In genomic region chr4:129623233-129623632, GRCh38 we compare ENCODE assay signal across 2 cellular contexts.
TF ChIP-seq lines count a peak whose summit lies in the region.

No MANE protein-coding gene starts in this region.

TF ChIP-seq in liver, 16 proteins besides CTCF, POLR2A, EP300 and RAD21 (continued from another document):
- TF ChIP-seq, protein P1, sequence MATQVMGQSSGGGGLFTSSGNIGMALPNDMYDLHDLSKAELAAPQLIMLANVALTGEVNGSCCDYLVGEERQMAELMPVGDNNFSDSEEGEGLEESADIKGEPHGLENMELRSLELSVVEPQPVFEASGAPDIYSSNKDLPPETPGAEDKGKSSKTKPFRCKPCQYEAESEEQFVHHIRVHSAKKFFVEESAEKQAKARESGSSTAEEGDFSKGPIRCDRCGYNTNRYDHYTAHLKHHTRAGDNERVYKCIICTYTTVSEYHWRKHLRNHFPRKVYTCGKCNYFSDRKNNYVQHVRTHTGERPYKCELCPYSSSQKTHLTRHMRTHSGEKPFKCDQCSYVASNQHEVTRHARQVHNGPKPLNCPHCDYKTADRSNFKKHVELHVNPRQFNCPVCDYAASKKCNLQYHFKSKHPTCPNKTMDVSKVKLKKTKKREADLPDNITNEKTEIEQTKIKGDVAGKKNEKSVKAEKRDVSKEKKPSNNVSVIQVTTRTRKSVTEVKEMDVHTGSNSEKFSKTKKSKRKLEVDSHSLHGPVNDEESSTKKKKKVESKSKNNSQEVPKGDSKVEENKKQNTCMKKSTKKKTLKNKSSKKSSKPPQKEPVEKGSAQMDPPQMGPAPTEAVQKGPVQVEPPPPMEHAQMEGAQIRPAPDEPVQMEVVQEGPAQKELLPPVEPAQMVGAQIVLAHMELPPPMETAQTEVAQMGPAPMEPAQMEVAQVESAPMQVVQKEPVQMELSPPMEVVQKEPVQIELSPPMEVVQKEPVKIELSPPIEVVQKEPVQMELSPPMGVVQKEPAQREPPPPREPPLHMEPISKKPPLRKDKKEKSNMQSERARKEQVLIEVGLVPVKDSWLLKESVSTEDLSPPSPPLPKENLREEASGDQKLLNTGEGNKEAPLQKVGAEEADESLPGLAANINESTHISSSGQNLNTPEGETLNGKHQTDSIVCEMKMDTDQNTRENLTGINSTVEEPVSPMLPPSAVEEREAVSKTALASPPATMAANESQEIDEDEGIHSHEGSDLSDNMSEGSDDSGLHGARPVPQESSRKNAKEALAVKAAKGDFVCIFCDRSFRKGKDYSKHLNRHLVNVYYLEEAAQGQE (IDR thresholded peaks at IDR 0.05): no peak
- peak; percentile 52 to 67 for TF ChIP-seq HNF4A (conservative IDR thresholded peaks at IDR 0.05)
- TF ChIP-seq TAF1 (conservative IDR thresholded peaks at IDR 0.05): no peak
- no peak for TF ChIP-seq FOXA1 (IDR thresholded peaks at IDR 0.05)
- TF ChIP-seq RXRA (IDR thresholded peaks at IDR 0.05): peak; percentile 28 to 58
- TF ChIP-seq EGR1 (IDR thresholded peaks at IDR 0.05; ENCODE audit: low read depth in 2 of 2): no peak
- no peak for TF ChIP-seq JUND (IDR thresholded peaks at IDR 0.05)
- TF ChIP-seq HNF4G (IDR thresholded peaks at IDR 0.05): peak; percentile 10
- no peak for TF ChIP-seq NR2F2 (IDR thresholded peaks at IDR 0.05)
- no peak for TF ChIP-seq FOXA2 (IDR thresholded peaks at IDR 0.05)
- peak; percentile 47 for TF ChIP-seq MAX (IDR thresholded peaks at IDR 0.05)
- TF ChIP-seq YY1 (IDR thresholded peaks at IDR 0.05): peak; percentile 70
- TF ChIP-seq, protein P2, sequence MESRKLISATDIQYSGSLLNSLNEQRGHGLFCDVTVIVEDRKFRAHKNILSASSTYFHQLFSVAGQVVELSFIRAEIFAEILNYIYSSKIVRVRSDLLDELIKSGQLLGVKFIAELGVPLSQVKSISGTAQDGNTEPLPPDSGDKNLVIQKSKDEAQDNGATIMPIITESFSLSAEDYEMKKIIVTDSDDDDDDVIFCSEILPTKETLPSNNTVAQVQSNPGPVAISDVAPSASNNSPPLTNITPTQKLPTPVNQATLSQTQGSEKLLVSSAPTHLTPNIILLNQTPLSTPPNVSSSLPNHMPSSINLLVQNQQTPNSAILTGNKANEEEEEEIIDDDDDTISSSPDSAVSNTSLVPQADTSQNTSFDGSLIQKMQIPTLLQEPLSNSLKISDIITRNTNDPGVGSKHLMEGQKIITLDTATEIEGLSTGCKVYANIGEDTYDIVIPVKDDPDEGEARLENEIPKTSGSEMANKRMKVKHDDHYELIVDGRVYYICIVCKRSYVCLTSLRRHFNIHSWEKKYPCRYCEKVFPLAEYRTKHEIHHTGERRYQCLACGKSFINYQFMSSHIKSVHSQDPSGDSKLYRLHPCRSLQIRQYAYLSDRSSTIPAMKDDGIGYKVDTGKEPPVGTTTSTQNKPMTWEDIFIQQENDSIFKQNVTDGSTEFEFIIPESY (IDR thresholded peaks at IDR 0.05): peak; percentile 56
- TF ChIP-seq GABPA (IDR thresholded peaks at IDR 0.05 in 1 of 2, conservative IDR thresholded peaks at IDR 0.05 in 1 of 2): peak in 1 of 2 donors; percentile 17

TF ChIP-seq in HepG2, 621 proteins besides CTCF, POLR2A, EP300 and RAD21 (continued from another document):
- TF ChIP-seq, protein P3, sequence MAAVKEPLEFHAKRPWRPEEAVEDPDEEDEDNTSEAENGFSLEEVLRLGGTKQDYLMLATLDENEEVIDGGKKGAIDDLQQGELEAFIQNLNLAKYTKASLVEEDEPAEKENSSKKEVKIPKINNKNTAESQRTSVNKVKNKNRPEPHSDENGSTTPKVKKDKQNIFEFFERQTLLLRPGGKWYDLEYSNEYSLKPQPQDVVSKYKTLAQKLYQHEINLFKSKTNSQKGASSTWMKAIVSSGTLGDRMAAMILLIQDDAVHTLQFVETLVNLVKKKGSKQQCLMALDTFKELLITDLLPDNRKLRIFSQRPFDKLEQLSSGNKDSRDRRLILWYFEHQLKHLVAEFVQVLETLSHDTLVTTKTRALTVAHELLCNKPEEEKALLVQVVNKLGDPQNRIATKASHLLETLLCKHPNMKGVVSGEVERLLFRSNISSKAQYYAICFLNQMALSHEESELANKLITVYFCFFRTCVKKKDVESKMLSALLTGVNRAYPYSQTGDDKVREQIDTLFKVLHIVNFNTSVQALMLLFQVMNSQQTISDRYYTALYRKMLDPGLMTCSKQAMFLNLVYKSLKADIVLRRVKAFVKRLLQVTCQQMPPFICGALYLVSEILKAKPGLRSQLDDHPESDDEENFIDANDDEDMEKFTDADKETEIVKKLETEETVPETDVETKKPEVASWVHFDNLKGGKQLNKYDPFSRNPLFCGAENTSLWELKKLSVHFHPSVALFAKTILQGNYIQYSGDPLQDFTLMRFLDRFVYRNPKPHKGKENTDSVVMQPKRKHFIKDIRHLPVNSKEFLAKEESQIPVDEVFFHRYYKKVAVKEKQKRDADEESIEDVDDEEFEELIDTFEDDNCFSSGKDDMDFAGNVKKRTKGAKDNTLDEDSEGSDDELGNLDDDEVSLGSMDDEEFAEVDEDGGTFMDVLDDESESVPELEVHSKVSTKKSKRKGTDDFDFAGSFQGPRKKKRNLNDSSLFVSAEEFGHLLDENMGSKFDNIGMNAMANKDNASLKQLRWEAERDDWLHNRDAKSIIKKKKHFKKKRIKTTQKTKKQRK (IDR thresholded peaks at IDR 0.05; ENCODE audit: low read length): no peak
- TF ChIP-seq MTF1 (CRISPR knock-in tag; IDR thresholded peaks at IDR 0.05) (no peak), SIX4 (CRISPR knock-in tag; IDR thresholded peaks at IDR 0.05) (no peak), HMG20A (CRISPR knock-in tag; IDR thresholded peaks at IDR 0.05; ENCODE audit: borderline replicate concordance) (no peak), ZNF510 (CRISPR knock-in tag; IDR thresholded peaks at IDR 0.05; ENCODE audit: low read depth) (no peak), GMEB2 (CRISPR knock-in tag; IDR thresholded peaks at IDR 0.05; ENCODE audit: low read depth) (no peak)
TF ChIP-seq in HepG2: peak in this region for 0.
